8 cellular contexts compared by ENCODE assay signal in the genomic region with DNA sequence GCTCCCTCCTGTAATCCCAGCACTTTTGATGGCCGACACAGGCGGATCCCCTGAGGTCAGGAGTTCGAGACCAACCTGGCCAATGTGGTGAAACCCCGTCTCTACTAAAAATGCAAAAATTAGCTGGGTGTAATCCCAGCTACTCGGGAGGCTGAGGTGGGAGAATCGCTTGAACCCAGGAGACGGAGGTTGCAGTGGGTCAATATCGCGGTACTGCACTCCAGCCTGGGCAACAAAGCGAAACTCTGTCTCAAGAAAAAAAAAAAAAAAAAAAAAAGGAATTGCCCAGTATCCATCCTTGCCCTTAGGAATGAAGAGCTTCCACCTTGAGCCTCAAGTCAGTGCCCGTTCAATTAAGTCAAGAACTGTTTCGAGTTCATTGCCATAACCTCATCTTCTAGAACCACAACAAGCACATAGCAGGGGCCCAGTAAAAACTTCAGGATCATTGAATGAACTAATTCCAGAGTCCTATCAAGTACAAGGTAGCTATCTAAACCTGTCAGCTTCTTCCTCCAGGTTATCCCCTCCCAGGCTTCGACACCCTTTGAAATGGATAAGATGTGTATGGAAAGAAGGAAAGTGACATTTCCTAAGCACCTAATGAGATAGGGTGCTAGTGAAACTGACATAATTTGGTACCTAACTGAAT. TPM values are rescaled to one million over a fixed set of nuclear protein-coding genes. Genes with fewer than 3 reads are reported as not detected.
DNase-seq lines count a peak whose midpoint lies in the region; TF ChIP-seq lines count a peak whose summit lies in the region.

No MANE protein-coding gene starts in this region.

- H3K9me3 ChIP-seq in Caco-2 (no peaks in the 10 kb centered on the region), breast epithelium (no peaks in the 10 kb centered on the region), mucosa of rectum (ENCODE audit: control insufficient read depth in 2 of 2, low read length in 2 of 2) (no peaks in the 10 kb centered on the region)

- TSS peak; percentile 37 for BruUV-seq in Caco-2 (replicated peaks; lab: Mats Ljungman, UMichigan)

- TF ChIP-seq POLR2A in breast epithelium (IDR thresholded peaks at IDR 0.05), result no peak

- H3K36me3 Mint-ChIP-seq in Caco-2 (ENCODE audit: insufficient read depth, unreplicated experiment), result peaks cover 16% of the 10 kb centered on the region

- POLR2A ChIA-PET in Caco-2 (lab: Charles Lee), result interaction anchor here (0.7 to 1.9 kb wide), 2 partner anchors 13 to 14 kb away, joined by 5 to 12 read pairs; partner anchors contain the start of gene ARMC8

- no peaks in the 10 kb centered on the region for H3K4me1 ChIP-seq in Caco-2
- peaks cover 0 to 6% of the 10 kb centered on the region in 2 donors for H3K4me1 ChIP-seq in breast epithelium
- peaks cover 0 to 10% of the 10 kb centered on the region in 2 donors for H3K4me1 ChIP-seq in mucosa of rectum (ENCODE audit: control insufficient read depth in 2 of 2, insufficient read depth in 2 of 2, low read length in 2 of 2)

- peaks cover 1% of the 10 kb centered on the region; the same call in 1 of the 2 replicates for H3K36me3 ChIP-seq in Caco-2 (ENCODE audit: control insufficient read depth, insufficient read depth, low read length)
- H3K36me3 ChIP-seq in breast epithelium, result no peaks in the 10 kb centered on the region
- H3K36me3 ChIP-seq in mucosa of rectum (ENCODE audit: control insufficient read depth in 2 of 2, insufficient read depth in 2 of 2, low read length in 2 of 2), result peaks cover 10% of the 10 kb centered on the region in 2 donors

- peak overlapping the region; percentile 87 for H3K4me3 ChIP-seq in Caco-2 (ENCODE audit: low read depth, low read length)
- H3K4me3 ChIP-seq in breast epithelium, result peak overlapping the region; percentile 90 to 98 (median 95)
- peak overlapping the region; percentile 87 to 93 for H3K4me3 ChIP-seq in mucosa of rectum (ENCODE audit: low read length in 2 of 2)

- peaks cover 5% of the 10 kb centered on the region for H3K27me3 Mint-ChIP-seq in Caco-2 (ENCODE audit: insufficient read depth, unreplicated experiment)

- peak overlapping the region; percentile 97 for H3K27ac Mint-ChIP-seq in Caco-2 (ENCODE audit: unreplicated experiment)

- H3K4me1 Mint-ChIP-seq in Caco-2 (ENCODE audit: low read depth, unreplicated experiment), result no peaks in the 10 kb centered on the region

- intact Hi-C loops in Caco-2 (cut with micrococcal nuclease; ENCODE audit: unreplicated experiment) (no loop called here), breast epithelium (cut with DNase I; ENCODE audit: low total_unique reads) (no loop called here)

- H3K4me3 Mint-ChIP-seq in Caco-2 (ENCODE audit: unreplicated experiment), result peak overlapping the region; percentile 82

- no peak for DNase-seq in Caco-2
- DNase-seq in HS-5 (ENCODE audit: low read depth), result peak; percentile 15
- no peak for DNase-seq in breast epithelium (ENCODE audit: low spot score in 2 of 2)
- no peak for DNase-seq in AML-193 (lab: John Stamatoyannopoulos, UW)
- DNase-seq in NCI-H524 treated with DMSO at 0.1 percent for 48 hours (lab: John Stamatoyannopoulos, UW), result no peak
- no peak for DNase-seq in 8988T
- DNase-seq in NCI-H187 treated with DMSO at 0.1 percent for 48 hours (lab: John Stamatoyannopoulos, UW), result no peak

- H3K27me3 ChIP-seq in Caco-2 (replicated peaks; ENCODE audit: control insufficient read depth, insufficient read depth, low read length), result no peaks in the 10 kb centered on the region
- no peaks in the 10 kb centered on the region for H3K27me3 ChIP-seq in breast epithelium
- H3K27me3 ChIP-seq in mucosa of rectum (ENCODE audit: control insufficient read depth in 2 of 2, insufficient read depth in 2 of 2, low read length in 2 of 2), result no peaks in the 10 kb centered on the region

- H3K9ac ChIP-seq in mucosa of rectum (ENCODE audit: low read depth in 1 of 2, low read length in 2 of 2), result peak overlapping the region; percentile 76 to 79

- CTCF ChIA-PET in Caco-2 (lab: Charles Lee), result interaction anchor here (1.0 to 1.2 kb wide), 2 partner anchors 14 to 38 kb away, joined by 3 to 4 read pairs; no protein-coding TSS in a partner anchor

- H3K9me3 Mint-ChIP-seq in Caco-2 (ENCODE audit: unreplicated experiment), result peaks cover 5% of the 10 kb centered on the region

- peak overlapping the region; percentile 80 to 90 for H3K27ac ChIP-seq in breast epithelium
- H3K27ac ChIP-seq in mucosa of rectum (ENCODE audit: low read depth in 2 of 2, low read length in 2 of 2), result peak overlapping the region; percentile 80 to 84

- no peak for TF ChIP-seq CTCF in Caco-2 (IDR thresholded peaks at IDR 0.05; ENCODE audit: insufficient read depth in 1 of 2, low read depth in 1 of 2, low read length in 1 of 2, severe bottlenecking in 1 of 2, unreplicated experiment in 1 of 2)
- TF ChIP-seq CTCF in breast epithelium (IDR thresholded peaks at IDR 0.05), result no peak

RNA-seq across cellular contexts. Expression of gene DBR1, which starts 0.8 kb away (rescaled TPM):
- total RNA-seq in Caco-2 (2022) (14.8 and 16.9 TPM in 2 replicates), breast epithelium (10 to 100 TPM in 2 of 3 donors, 1 to 10 TPM in 1; 9.9 to 20.5 (median 13.1) TPM)

RNA-seq across cellular contexts. Expression of gene ARMC8, which starts 13.2 kb away (rescaled TPM):
- total RNA-seq in Caco-2 (2022) (48.4 and 52.6 TPM in 2 replicates), breast epithelium (10 to 100 TPM; 74.4 to 93.3 (median 82.0) TPM)

RNA-seq across cellular contexts. Expression of gene A4GNT, which starts 41.7 kb away (rescaled TPM):
- total RNA-seq in Caco-2 (2022) (not detected in 2 replicates), breast epithelium (not detected)

RNA-seq across cellular contexts. Expression of gene DZIP1L, which starts 58.5 kb away (rescaled TPM):
- 1.6 and 2.4 TPM in 2 replicates for total RNA-seq in Caco-2 (2022)
- total RNA-seq in breast epithelium, result 10 to 100 TPM; 24.5 to 34.4 (median 25.3) TPM
